Comparison of ENCODE assay signal across 19 cellular contexts in genomic region chr21:21184771-21185528, GRCh38.
DNase-seq lines count a peak whose midpoint lies in the region; ATAC-seq lines count a peak whose summit lies in the region.
"Had no signal": no experiment of that assay in that cellular context is flagged by ENCODE, and none has a peak within 500 bp of the region (broad histone marks: within the 10 kb centered on the region; RNA-seq: fewer than 3 reads in every experiment).

No MANE protein-coding gene starts in this region.

- peak; percentile 29 for ATAC-seq in activated T-helper 17 cell treated with anti-CD3 and anti-CD28 coated beads, Interleukin-2, amount 50 U/mL, for 72 hours (replicated peaks)
- ATAC-seq: CD8-positive, alpha-beta T cell; GM23338; HCT116 had no signal

- no peak overlapping the region for H2BK15ac ChIP-seq in mesenchymal stem cell (ENCODE audit: low read depth, poor library complexity, severe bottlenecking)

- H3K9me3 Mint-ChIP-seq in activated T-helper 17 cell treated with anti-CD3 and anti-CD28 coated beads, Interleukin-2, amount 50 U/mL, for 72 hours: no peaks in the 10 kb centered on the region
- H3K9me3 Mint-ChIP-seq: CD8-positive, alpha-beta T cell; GM23338; H9 had no signal

- no peak overlapping the region for H3K4me3 Mint-ChIP-seq in activated T-helper 17 cell treated with anti-CD3 and anti-CD28 coated beads, Interleukin-2, amount 50 U/mL, for 72 hours
- H3K4me3 Mint-ChIP-seq: B cell; CD4-positive, CD25-positive, alpha-beta regulatory T cell; CD8-positive, alpha-beta T cell; GM23338; H9 had no signal

- no peaks in the 10 kb centered on the region for H3K4me1 ChIP-seq in mesenchymal stem cell (ENCODE audit: control insufficient read depth, insufficient read depth, low read depth, low read length)
- H3K4me1 ChIP-seq: BLaER1, Caco-2 had no signal

- no peak overlapping the region for H2BK12ac ChIP-seq in mesenchymal stem cell (ENCODE audit: low read length in 2 of 2)

- H3K4me3 ChIP-seq in mesenchymal stem cell (ENCODE audit: insufficient read depth in 1 of 2, low read depth in 1 of 2, low read length in 2 of 2): no peak overlapping the region
- H3K4me3 ChIP-seq: BLaER1, GM23338 had no signal

- peak; percentile 4 for DNase-seq in DMS79 treated with DMSO at 0.1 percent for 48 hours (lab: John Stamatoyannopoulos, UW)
- DNase-seq in DMS79 (lab: John Stamatoyannopoulos, UW): no peak
- no peak for DNase-seq in mesenchymal stem cell
- DNase-seq in pons (ENCODE audit: low spot score): no peak
- no peak for DNase-seq in NCI-H526 (lab: John Stamatoyannopoulos, UW)
- no peak for DNase-seq in nucleus accumbens (lab: John Stamatoyannopoulos, UW)
- DNase-seq: Caco-2; CD4-positive, CD25-positive, alpha-beta regulatory T cell; CD8-positive, alpha-beta T cell; DMS153; GF-D8; H9 had no signal

- H3K27me3 Mint-ChIP-seq in activated T-helper 17 cell treated with anti-CD3 and anti-CD28 coated beads, Interleukin-2, amount 50 U/mL, for 72 hours: no peaks in the 10 kb centered on the region
- H3K27me3 Mint-ChIP-seq: B cell; CD4-positive, CD25-positive, alpha-beta regulatory T cell had no signal

- no peak overlapping the region for H2AFZ ChIP-seq in mesenchymal stem cell (ENCODE audit: low read depth, low read length)
- H2AFZ ChIP-seq: GM23338 had no signal

- no peaks in the 10 kb centered on the region for H3K4me1 Mint-ChIP-seq in activated T-helper 17 cell treated with anti-CD3 and anti-CD28 coated beads, Interleukin-2, amount 50 U/mL, for 72 hours
- H3K4me1 Mint-ChIP-seq: B cell; CD4-positive, CD25-positive, alpha-beta regulatory T cell; GM23338; H9 had no signal

- H4K91ac ChIP-seq in mesenchymal stem cell (ENCODE audit: low read length): no peak overlapping the region

- WGBS in mesenchymal stem cell: no CpG with 5 or more reads among the region's 4 CpGs

- no peak overlapping the region for H3K14ac ChIP-seq in mesenchymal stem cell (ENCODE audit: low read length in 2 of 2)

- no peak overlapping the region for H3K23ac ChIP-seq in mesenchymal stem cell (ENCODE audit: low read length in 2 of 2)

- H2BK120ac ChIP-seq in mesenchymal stem cell (ENCODE audit: low read depth, low read length): no peak overlapping the region

- no peak overlapping the region for H3K9ac ChIP-seq in mesenchymal stem cell (ENCODE audit: low read length)
- H3K9ac ChIP-seq: BLaER1 had no signal

- H2AK5ac ChIP-seq in mesenchymal stem cell (ENCODE audit: low read length, severe bottlenecking): no peak overlapping the region

- no peak overlapping the region for H3K4me2 ChIP-seq in mesenchymal stem cell (ENCODE audit: low read length, poor library complexity, severe bottlenecking)
- H3K4me2 ChIP-seq: BLaER1, GM23338 had no signal

- H3K27me3 ChIP-seq in mesenchymal stem cell (ENCODE audit: control insufficient read depth in 1 of 2, insufficient read depth in 1 of 2, low read length in 2 of 2): no peaks in the 10 kb centered on the region
- H3K27me3 ChIP-seq: BLaER1 had no signal

- no peak overlapping the region for H3K18ac ChIP-seq in mesenchymal stem cell (ENCODE audit: low read depth in 1 of 2, low read length in 2 of 2)

- H3K79me1 ChIP-seq in mesenchymal stem cell (replicated peaks; ENCODE audit: low read length, poor library complexity, severe bottlenecking): no peaks in the 10 kb centered on the region

- H3K9me3 ChIP-seq in mesenchymal stem cell (ENCODE audit: control insufficient read depth, low read length): no peaks in the 10 kb centered on the region
- H3K9me3 ChIP-seq: BLaER1, Caco-2 had no signal

- no peak overlapping the region for H3K27ac Mint-ChIP-seq in activated T-helper 17 cell treated with anti-CD3 and anti-CD28 coated beads, Interleukin-2, amount 50 U/mL, for 72 hours
- H3K27ac Mint-ChIP-seq: B cell; CD8-positive, alpha-beta T cell; GM23338; H9 had no signal

- no peaks in the 10 kb centered on the region for H3K36me3 Mint-ChIP-seq in activated T-helper 17 cell treated with anti-CD3 and anti-CD28 coated beads, Interleukin-2, amount 50 U/mL, for 72 hours (ENCODE audit: low read depth)
- H3K36me3 Mint-ChIP-seq: CD4-positive, CD25-positive, alpha-beta regulatory T cell; CD8-positive, alpha-beta T cell had no signal

- H3K4ac ChIP-seq in mesenchymal stem cell (ENCODE audit: low read depth in 1 of 2, low read length in 2 of 2): no peak overlapping the region

- H3K27ac ChIP-seq in mesenchymal stem cell (ENCODE audit: low read length, poor library complexity, severe bottlenecking): no peak overlapping the region
- H3K27ac ChIP-seq: 22Rv1, BLaER1, C4-2B had no signal

- H2BK5ac ChIP-seq in mesenchymal stem cell (ENCODE audit: low read depth, low read length, poor library complexity, severe bottlenecking): no peak overlapping the region

- H4K8ac ChIP-seq in mesenchymal stem cell (ENCODE audit: low read length): peak overlapping the region; percentile 49

- H3K36me3 ChIP-seq in mesenchymal stem cell (ENCODE audit: control insufficient read depth in 1 of 2, insufficient read depth in 2 of 2, low read depth in 1 of 2, low read length in 2 of 2): no peaks in the 10 kb centered on the region
- H3K36me3 ChIP-seq: BLaER1 had no signal
